Comparison of ENCODE assay signal across 1 cellular context in the genomic region with DNA sequence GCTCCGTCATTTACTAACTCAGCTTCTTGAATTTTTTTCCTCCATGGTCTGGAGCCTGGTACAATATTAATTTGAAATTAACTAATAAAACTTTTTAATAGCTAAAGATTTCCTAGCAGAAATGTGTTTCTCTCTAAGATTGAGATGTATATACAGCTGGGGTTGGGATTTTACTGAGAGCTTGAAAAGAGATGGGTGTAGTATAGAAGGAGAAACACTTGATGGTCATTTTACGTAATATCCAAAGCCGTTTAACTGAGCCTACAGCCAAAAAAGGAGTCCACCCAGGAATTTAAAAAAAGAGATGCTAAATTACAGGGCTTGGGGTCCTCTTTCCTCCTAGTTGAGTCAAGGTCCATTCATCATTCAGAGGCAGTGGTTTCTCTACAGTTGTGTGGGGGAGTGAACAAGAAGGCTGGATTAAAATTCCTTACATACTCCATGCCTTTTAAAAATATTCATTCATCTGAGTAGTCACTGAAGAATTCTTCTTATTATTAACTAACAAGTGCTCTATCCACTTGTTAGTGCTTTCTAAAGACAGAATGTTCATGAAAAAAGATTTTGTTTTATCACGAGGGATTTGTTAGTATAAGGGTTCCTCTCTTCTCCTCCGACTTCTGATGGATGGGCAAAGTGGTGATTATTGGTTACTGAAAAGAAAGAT.
TF ChIP-seq lines count a peak whose summit lies in the region.

No MANE protein-coding gene starts in this region.

TF ChIP-seq in HCT116, 20 proteins besides CTCF, POLR2A, EP300 and RAD21 (continued from another document):
- TF ChIP-seq CEBPB (IDR thresholded peaks at IDR 0.05; ENCODE audit: low read depth) (no peak), YY1 (IDR thresholded peaks at IDR 0.05; ENCODE audit: extremely low read depth, insufficient replicate concordance, low read depth, low read length) (no peak), ZFX (IDR thresholded peaks at IDR 0.05) (no peak)
